In the genomic region with DNA sequence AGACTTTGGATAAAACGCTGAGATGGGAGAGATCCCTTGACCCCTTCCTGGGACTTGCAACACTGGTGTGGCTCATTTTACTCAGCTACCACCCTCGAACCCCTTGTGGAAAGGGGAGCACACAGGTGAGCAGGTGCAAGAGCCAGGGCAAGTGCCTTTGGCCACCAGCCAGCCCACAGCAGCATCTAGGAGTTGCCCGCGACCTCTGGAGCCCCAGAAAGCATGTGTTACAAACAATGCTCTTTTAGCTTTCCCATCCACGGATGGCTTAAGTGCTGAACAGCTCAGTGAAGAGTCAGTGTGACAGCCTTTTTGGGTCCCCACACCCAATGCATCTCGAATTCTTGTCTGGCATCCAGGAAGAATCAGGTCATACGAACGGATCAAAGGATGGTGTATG, we compare ENCODE assay signal across 21 cellular contexts.
"Had no signal": no experiment of that assay in that cellular context is flagged by ENCODE, and none has a peak within 500 bp of the region (broad histone marks: within the 10 kb centered on the region; RNA-seq: fewer than 3 reads in every experiment).

No MANE protein-coding gene starts in this region.

- H3K9me3 Mint-ChIP-seq: activated naive CD4-positive, alpha-beta T cell treated with anti-CD3 and anti-CD28 coated beads for 36 hours; effector memory CD8-positive, alpha-beta T cell had no signal

- H3K27ac Mint-ChIP-seq: activated naive CD4-positive, alpha-beta T cell treated with anti-CD3 and anti-CD28 coated beads for 36 hours; mesothelial cell of epicardium had no signal

- DNase-seq: activated CD4-positive, alpha-beta T cell treated with anti-CD3 and anti-CD28 coated beads for 4 hours; activated CD8-positive, alpha-beta memory T cell treated with anti-CD3 and anti-CD28 coated beads, Interleukin-2, amount 50 U/mL, for 48 hours; activated CD8-positive, alpha-beta T cell treated with anti-CD3 and anti-CD28 coated beads, Interleukin-2, amount 10 ng/mL, durations not matched to agents 7 days and 5 days; activated naive CD4-positive, alpha-beta T cell treated with anti-CD3 and anti-CD28 coated beads for 36 hours; body of pancreas; central memory CD4-positive, alpha-beta T cell; effector memory CD8-positive, alpha-beta T cell; hippocampal formation; kidney glomerular epithelial cell; naive B cell; nucleus accumbens; right cardiac atrium; spleen; stimulated activated CD4-positive, alpha-beta T cell treated with anti-CD3 and anti-CD28 coated beads, Interleukin-1b, Interleukin-23, amount 100 ng/mL, for 48 hours; stimulated activated naive CD4-positive, alpha-beta T cell; substantia nigra; SW 1271; T-helper 9 cell; upper lobe of left lung had no signal

- H3K9me3 ChIP-seq: body of pancreas, upper lobe of left lung had no signal

- H3K36me3 ChIP-seq: spleen, upper lobe of left lung had no signal

- ATAC-seq: body of pancreas; effector memory CD8-positive, alpha-beta T cell; right cardiac atrium had no signal

- H3K4me3 Mint-ChIP-seq: activated CD8-positive, alpha-beta T cell treated with anti-CD3 and anti-CD28 coated beads, Interleukin-2, amount 10 ng/mL, durations not matched to agents 7 days and 5 days; activated naive CD4-positive, alpha-beta T cell treated with anti-CD3 and anti-CD28 coated beads for 36 hours; effector memory CD8-positive, alpha-beta T cell; mesothelial cell of epicardium; naive B cell had no signal

- H3K4me3 ChIP-seq: body of pancreas, spleen, upper lobe of left lung had no signal

- H3K27me3 Mint-ChIP-seq: effector memory CD8-positive, alpha-beta T cell; naive B cell had no signal

- H3K4me1 ChIP-seq: body of pancreas, upper lobe of left lung had no signal

- H3K36me3 Mint-ChIP-seq: mesothelial cell of epicardium, naive B cell had no signal

- H3K4me1 Mint-ChIP-seq: mesothelial cell of epicardium had no signal

- H3K27ac ChIP-seq: body of pancreas, epithelial cell of prostate, upper lobe of left lung had no signal

- H3K27me3 ChIP-seq: body of pancreas, spleen, upper lobe of left lung had no signal
